ENCODE assay signal across 2 cellular contexts in genomic region chr14:59060841-59061240, GRCh38.
TF ChIP-seq lines count a peak whose summit lies in the region.

No MANE protein-coding gene starts in this region.

TF ChIP-seq in GM12878, 131 proteins besides CTCF, POLR2A, EP300 and RAD21 (continued from another document):
- no peak for TF ChIP-seq MXI1 (IDR thresholded peaks at IDR 0.05; ENCODE audit: low read depth, low read length)
- peak; percentile 63; the same call in 1 of the 2 replicates for TF ChIP-seq PAX5 (IDR thresholded peaks at IDR 0.05; ENCODE audit: borderline replicate concordance, low read depth, low read length)
- no peak for TF ChIP-seq POU2F2 (IDR thresholded peaks at IDR 0.05; ENCODE audit: borderline replicate concordance, low read depth, low read length)
- no peak for TF ChIP-seq ZNF217 (IDR thresholded peaks at IDR 0.05)
- TF ChIP-seq ASH2L (IDR thresholded peaks at IDR 0.05; ENCODE audit: borderline replicate concordance, low read depth): no peak
- TF ChIP-seq IRF4 (IDR thresholded peaks at IDR 0.05; ENCODE audit: low read depth, low read length): no peak
- TF ChIP-seq SPI1 (IDR thresholded peaks at IDR 0.05; ENCODE audit: borderline replicate concordance, insufficient read depth, low read depth, low read length): 0 out of 2 replicates have a peak, but pooled peaks have one; percentile 2
- no peak for TF ChIP-seq REST (IDR thresholded peaks at IDR 0.05; ENCODE audit: low read depth, low read length)

TF ChIP-seq in GM23338, 12 proteins besides CTCF, POLR2A, EP300 and RAD21 (continued from another document):
- TF ChIP-seq EZH2 (IDR thresholded peaks at IDR 0.05; ENCODE audit: low read depth, unreplicated experiment) (no peak), STAT1 (IDR thresholded peaks at IDR 0.05; ENCODE audit: unreplicated experiment) (no peak), ZNF331 (CRISPR knock-in tag; IDR thresholded peaks at IDR 0.05; ENCODE audit: low read depth) (no peak), NANOG (IDR thresholded peaks at IDR 0.05; ENCODE audit: borderline replicate concordance) (no peak), EZH2phosphoT487 (IDR thresholded peaks at IDR 0.05; ENCODE audit: unreplicated experiment) (no peak), CREB1 (CRISPR knock-in tag; IDR thresholded peaks at IDR 0.05; ENCODE audit: low read depth) (no peak), ZNF114 (CRISPR knock-in tag; IDR thresholded peaks at IDR 0.05) (no peak), REST (IDR thresholded peaks at IDR 0.05; ENCODE audit: unreplicated experiment) (no peak), JUNB (IDR thresholded peaks at IDR 0.05; ENCODE audit: unreplicated experiment) (no peak)
- TF ChIP-seq, protein P1, sequence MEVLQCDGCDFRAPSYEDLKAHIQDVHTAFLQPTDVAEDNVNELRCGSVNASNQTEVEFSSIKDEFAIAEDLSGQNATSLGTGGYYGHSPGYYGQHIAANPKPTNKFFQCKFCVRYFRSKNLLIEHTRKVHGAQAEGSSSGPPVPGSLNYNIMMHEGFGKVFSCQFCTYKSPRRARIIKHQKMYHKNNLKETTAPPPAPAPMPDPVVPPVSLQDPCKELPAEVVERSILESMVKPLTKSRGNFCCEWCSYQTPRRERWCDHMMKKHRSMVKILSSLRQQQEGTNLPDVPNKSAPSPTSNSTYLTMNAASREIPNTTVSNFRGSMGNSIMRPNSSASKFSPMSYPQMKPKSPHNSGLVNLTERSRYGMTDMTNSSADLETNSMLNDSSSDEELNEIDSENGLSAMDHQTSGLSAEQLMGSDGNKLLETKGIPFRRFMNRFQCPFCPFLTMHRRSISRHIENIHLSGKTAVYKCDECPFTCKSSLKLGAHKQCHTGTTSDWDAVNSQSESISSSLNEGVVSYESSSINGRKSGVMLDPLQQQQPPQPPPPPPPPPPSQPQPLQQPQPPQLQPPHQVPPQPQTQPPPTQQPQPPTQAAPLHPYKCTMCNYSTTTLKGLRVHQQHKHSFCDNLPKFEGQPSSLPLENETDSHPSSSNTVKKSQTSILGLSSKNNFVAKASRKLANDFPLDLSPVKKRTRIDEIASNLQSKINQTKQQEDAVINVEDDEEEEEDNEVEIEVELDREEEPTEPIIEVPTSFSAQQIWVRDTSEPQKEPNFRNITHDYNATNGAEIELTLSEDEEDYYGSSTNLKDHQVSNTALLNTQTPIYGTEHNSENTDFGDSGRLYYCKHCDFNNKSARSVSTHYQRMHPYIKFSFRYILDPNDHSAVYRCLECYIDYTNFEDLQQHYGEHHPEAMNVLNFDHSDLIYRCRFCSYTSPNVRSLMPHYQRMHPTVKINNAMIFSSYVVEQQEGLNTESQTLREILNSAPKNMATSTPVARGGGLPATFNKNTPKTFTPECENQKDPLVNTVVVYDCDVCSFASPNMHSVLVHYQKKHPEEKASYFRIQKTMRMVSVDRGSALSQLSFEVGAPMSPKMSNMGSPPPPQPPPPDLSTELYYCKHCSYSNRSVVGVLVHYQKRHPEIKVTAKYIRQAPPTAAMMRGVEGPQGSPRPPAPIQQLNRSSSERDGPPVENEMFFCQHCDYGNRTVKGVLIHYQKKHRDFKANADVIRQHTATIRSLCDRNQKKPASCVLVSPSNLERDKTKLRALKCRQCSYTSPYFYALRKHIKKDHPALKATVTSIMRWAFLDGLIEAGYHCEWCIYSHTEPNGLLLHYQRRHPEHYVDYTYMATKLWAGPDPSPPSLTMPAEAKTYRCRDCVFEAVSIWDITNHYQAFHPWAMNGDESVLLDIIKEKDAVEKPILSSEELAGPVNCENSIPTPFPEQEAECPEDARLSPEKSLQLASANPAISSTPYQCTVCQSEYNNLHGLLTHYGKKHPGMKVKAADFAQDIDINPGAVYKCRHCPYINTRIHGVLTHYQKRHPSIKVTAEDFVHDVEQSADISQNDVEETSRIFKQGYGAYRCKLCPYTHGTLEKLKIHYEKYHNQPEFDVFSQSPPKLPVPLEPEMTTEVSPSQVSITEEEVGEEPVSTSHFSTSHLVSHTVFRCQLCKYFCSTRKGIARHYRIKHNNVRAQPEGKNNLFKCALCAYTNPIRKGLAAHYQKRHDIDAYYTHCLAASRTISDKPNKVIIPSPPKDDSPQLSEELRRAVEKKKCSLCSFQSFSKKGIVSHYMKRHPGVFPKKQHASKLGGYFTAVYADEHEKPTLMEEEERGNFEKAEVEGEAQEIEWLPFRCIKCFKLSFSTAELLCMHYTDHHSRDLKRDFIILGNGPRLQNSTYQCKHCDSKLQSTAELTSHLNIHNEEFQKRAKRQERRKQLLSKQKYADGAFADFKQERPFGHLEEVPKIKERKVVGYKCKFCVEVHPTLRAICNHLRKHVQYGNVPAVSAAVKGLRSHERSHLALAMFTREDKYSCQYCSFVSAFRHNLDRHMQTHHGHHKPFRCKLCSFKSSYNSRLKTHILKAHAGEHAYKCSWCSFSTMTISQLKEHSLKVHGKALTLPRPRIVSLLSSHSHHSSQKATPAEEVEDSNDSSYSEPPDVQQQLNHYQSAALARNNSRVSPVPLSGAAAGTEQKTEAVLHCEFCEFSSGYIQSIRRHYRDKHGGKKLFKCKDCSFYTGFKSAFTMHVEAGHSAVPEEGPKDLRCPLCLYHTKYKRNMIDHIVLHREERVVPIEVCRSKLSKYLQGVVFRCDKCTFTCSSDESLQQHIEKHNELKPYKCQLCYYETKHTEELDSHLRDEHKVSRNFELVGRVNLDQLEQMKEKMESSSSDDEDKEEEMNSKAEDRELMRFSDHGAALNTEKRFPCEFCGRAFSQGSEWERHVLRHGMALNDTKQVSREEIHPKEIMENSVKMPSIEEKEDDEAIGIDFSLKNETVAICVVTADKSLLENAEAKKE (CRISPR knock-in tag; IDR thresholded peaks at IDR 0.05): no peak
